Comparison of ENCODE assay signal across 9 cellular contexts in the genomic region with DNA sequence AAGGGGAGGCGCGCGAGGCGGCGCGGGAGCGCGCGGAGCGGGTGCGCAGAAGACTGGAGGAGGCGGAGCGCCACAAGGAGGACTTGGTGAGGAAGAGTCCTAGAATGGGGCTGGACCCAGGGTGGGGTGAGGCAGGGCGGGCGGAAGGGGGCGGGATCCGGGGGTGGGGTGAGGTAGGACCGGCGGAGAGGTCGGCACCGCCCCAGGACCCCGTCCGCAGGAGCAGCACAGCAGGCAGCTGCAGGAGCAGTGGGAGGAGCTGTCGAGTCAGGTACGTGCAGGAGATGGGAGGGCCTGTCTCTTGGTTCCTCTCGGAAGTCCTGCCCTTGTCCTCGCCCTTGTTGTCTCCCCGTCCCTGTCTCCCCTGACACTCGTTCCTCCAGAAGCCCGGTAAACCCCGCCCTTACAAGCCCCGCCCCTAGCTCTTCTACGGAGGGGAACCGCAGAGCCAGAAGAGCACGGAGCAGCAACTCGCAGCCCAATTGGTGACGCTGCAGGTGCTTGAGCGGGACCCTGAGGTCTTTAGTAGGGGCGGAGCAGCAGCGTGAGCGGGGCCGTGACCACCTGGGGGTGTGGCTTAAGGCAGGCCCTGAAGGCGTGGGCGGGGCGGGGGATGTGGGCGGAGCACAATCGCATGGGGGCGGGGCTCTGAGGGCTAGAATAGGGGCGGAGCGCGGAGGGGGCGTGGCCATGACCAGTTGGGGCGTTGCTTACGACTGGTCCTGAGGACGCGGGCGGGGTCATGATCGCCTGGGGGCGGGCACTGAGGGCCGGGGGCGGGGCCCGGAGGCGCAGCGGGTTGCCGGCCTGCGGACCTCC. TPM values are rescaled to one million over a fixed set of nuclear protein-coding genes. Genes with fewer than 3 reads are reported as not detected.
DNase-seq lines count a peak whose midpoint lies in the region; ATAC-seq and TF ChIP-seq lines count a peak whose summit lies in the region.
"Not testable (repeated sequence)": the region's sequence is repeated elsewhere in the genome, so short reads cannot be mapped to it uniquely, and the experiment has no call there.
"Had no signal": no experiment of that assay in that cellular context is flagged by ENCODE, and none has a peak within 500 bp of the region (broad histone marks: within the 10 kb centered on the region; RNA-seq: fewer than 3 reads in every experiment).

No MANE protein-coding gene starts in this region.

- not testable (repeated sequence) for TF ChIP-seq EP300 in upper lobe of left lung (IDR thresholded peaks at IDR 0.05)

- H3K4me1 ChIP-seq in spleen, upper lobe of left lung: not testable (repeated sequence)

- peak in 1 of 11 experiments; percentile 18 for TF ChIP-seq CTCF in spleen (IDR thresholded peaks at IDR 0.05 in 8 of 11, conservative IDR thresholded peaks at IDR 0.05 in 3 of 11)
- not testable (repeated sequence) for TF ChIP-seq CTCF in upper lobe of left lung (IDR thresholded peaks at IDR 0.05)

- ATAC-seq in GM18907 (IDR thresholded peaks at IDR 0.05; ENCODE audit: unreplicated experiment) (peak; percentile 77), HG02884 (IDR thresholded peaks at IDR 0.05; ENCODE audit: unreplicated experiment) (peak; percentile 54), upper lobe of left lung (ENCODE audit: low FRiP score in 2 of 2) (peak; percentile 97 to 100)

- peak; percentile 30 for DNase-seq in NCI-H460 (ENCODE audit: extremely low read depth, low read depth)
- DNase-seq in activated CD8-positive, alpha-beta memory T cell treated with anti-CD3 and anti-CD28 coated beads, Interleukin-2, amount 50 U/mL, for 1 hour (ENCODE audit: extremely low read depth): peak; percentile 61
- DNase-seq in dedifferentiated amniotic fluid mesenchymal stem cell (ENCODE audit: extremely low spot score): peak; percentile 12
- peak; percentile 72 for DNase-seq in kidney tubule cell (ENCODE audit: low spot score)
- peak; percentile 92 for DNase-seq in spleen
- DNase-seq in upper lobe of left lung: peak; percentile 92 to 98

- intact Hi-C loops in spleen (cut with DNase I; ENCODE audit: low total_unique reads): not testable (repeated sequence)

- TF ChIP-seq POLR2A in spleen (IDR thresholded peaks at IDR 0.05); upper lobe of left lung (IDR thresholded peaks at IDR 0.05): not testable (repeated sequence)

- H3K36me3 ChIP-seq in spleen, upper lobe of left lung: not testable (repeated sequence)

- not testable (repeated sequence) for H3K27me3 ChIP-seq in spleen (replicated peaks in 1 of 7); upper lobe of left lung

- H3K4me3 ChIP-seq in spleen: peak overlapping the region in 3 of 8 donors; percentile 31 to 51 (median 38)
- H3K4me3 ChIP-seq in upper lobe of left lung: peak overlapping the region in 3 of 4 donors; percentile 34 to 38 (median 35)

- WGBS in spleen, 5 donors: 0 to 5% (median 4%) methylated on average over 9 to 26 of the region's 66 CpGs; no CpG with 5 or more reads in 2 of the 5 donors
- no CpG with 5 or more reads among the region's 66 CpGs for WGBS in upper lobe of left lung, 2 donors

- H3K27ac ChIP-seq in spleen (peak overlapping the region in 1 of 8 donors; percentile 71), upper lobe of left lung (peak overlapping the region in 1 of 4 donors; percentile 63)

- not testable (repeated sequence) for H3K9me3 ChIP-seq in spleen, upper lobe of left lung

RNA-seq across cellular contexts. Expression of gene TMEM191B, which starts 1.2 kb away (rescaled TPM):
- total RNA-seq in NCI-H460 (2014; rRNA removed; shearing (Covaris generic)): 0.52 and 1.1 TPM in 2 replicates
- 5.5 TPM in 1 of 2 replicates, not detected in the other for polyA plus RNA-seq in NCI-H460 (2014; cell fraction: nucleus; rRNA removed)
- total RNA-seq in spleen: 1 to 10 TPM in 3 of 7 donors, under 1 TPM in 1, not detected in 3; 0.60 to 4.0 (median 2.0) TPM
- 1 to 10 TPM in 2 of 3 donors, under 1 TPM in 1; 0.83 to 4.3 (median 3.5) TPM for polyA plus RNA-seq in spleen
- total RNA-seq in upper lobe of left lung: 1 to 10 TPM in 4 of 6 donors, not detected in 2; 3.1 to 8.4 (median 6.0) TPM

RNA-seq across cellular contexts. Expression of gene GGTLC3, which starts 10.8 kb away (rescaled TPM):
- total RNA-seq in NCI-H460 (2014; rRNA removed; shearing (Covaris generic)): not detected in 2 replicates
- not detected in 2 replicates for polyA plus RNA-seq in NCI-H460 (2014; cell fraction: nucleus; rRNA removed)
- total RNA-seq in spleen (not detected), upper lobe of left lung (1 to 10 TPM in 5 of 6 donors, not detected in 1; 3.0 to 7.2 (median 5.2) TPM)
- polyA plus RNA-seq in spleen: not detected
- total RNA-seq: frontal cortex had no signal

Comparison
In these comparisons a context has a peak if more than half of its experiments do, and no peak if none do; other contexts are left out.
1. DNase-seq: peak in every context shown above with its lines; median percentile 95 in upper lobe of left lung; 92 in spleen; 72 in kidney tubule cell; 61 in activated CD8-positive, alpha-beta memory T cell treated with anti-CD3 and anti-CD28 coated beads, Interleukin-2, amount 50 U/mL, for 1 hour; 30 in NCI-H460; 12 in dedifferentiated amniotic fluid mesenchymal stem cell.